Comparison of ENCODE assay signal across 5 cellular contexts in genomic region chr17:7323731-7324437, GRCh38. TPM values are rescaled to one million over a fixed set of nuclear protein-coding genes. Genes with fewer than 3 reads are reported as not detected.
DNase-seq lines count a peak whose midpoint lies in the region; ATAC-seq and TF ChIP-seq lines count a peak whose summit lies in the region.

No MANE protein-coding gene starts in this region.

- H3K27ac Mint-ChIP-seq in mesothelial cell of epicardium: no peak overlapping the region

- TF ChIP-seq CTCF in mesothelial cell of epicardium (IDR thresholded peaks at IDR 0.05; ENCODE audit: unreplicated experiment): peak; percentile 86

- H3K4me3 Mint-ChIP-seq in mesothelial cell of epicardium: no peak overlapping the region

- H3K27me3 Mint-ChIP-seq in mesothelial cell of epicardium (ENCODE audit: low read depth): no peaks in the 10 kb centered on the region

- H3K9me3 Mint-ChIP-seq in mesothelial cell of epicardium: no peaks in the 10 kb centered on the region

- no peak for ATAC-seq in HG02870 (IDR thresholded peaks at IDR 0.05; ENCODE audit: unreplicated experiment)

- H3K4me1 Mint-ChIP-seq in mesothelial cell of epicardium: peaks cover 11% of the 10 kb centered on the region

- DNase-seq in NCI-H1694 treated with DMSO at 0.1 percent for 48 hours (lab: John Stamatoyannopoulos, UW): peak; percentile 13
- DNase-seq in activated naive CD4-positive, alpha-beta T cell treated with anti-CD3 and anti-CD28 coated beads, Interleukin-2, amount 50 U/mL, for 16 hours: peak; percentile 64
- DNase-seq in mesothelial cell of epicardium (ENCODE audit: low spot score in 2 of 2, unreplicated experiment in 2 of 2): peak; percentile 51 to 79
- DNase-seq in NCI-H774 (lab: John Stamatoyannopoulos, UW): no peak

- H3K36me3 Mint-ChIP-seq in mesothelial cell of epicardium: peaks cover 21% of the 10 kb centered on the region

RNA-seq across cellular contexts. Expression of gene NEURL4, which starts 5.3 kb away (rescaled TPM):
- 52.8 to 56.7 TPM (median 55.1 TPM) in 3 replicates for total RNA-seq in mesothelial cell of epicardium

RNA-seq across cellular contexts. Expression of gene GPS2, which starts 8.7 kb away (rescaled TPM):
- total RNA-seq in mesothelial cell of epicardium: 42.1 to 52.4 TPM (median 46.2 TPM) in 3 replicates

RNA-seq across cellular contexts. Expression of gene ACAP1, which starts 12.4 kb away (rescaled TPM):
- 8.9 to 10.9 TPM (median 9.1 TPM) in 3 replicates for total RNA-seq in mesothelial cell of epicardium

RNA-seq across cellular contexts. Expression of gene EIF5A, which starts 16.5 kb away (rescaled TPM):
- 265 to 278 TPM (median 273 TPM) in 3 replicates for total RNA-seq in mesothelial cell of epicardium

RNA-seq across cellular contexts. Expression of gene KCTD11, which starts 28.1 kb away (rescaled TPM):
- total RNA-seq in mesothelial cell of epicardium: 17.3 to 18.8 TPM (median 17.7 TPM) in 3 replicates
